In the genomic region with DNA sequence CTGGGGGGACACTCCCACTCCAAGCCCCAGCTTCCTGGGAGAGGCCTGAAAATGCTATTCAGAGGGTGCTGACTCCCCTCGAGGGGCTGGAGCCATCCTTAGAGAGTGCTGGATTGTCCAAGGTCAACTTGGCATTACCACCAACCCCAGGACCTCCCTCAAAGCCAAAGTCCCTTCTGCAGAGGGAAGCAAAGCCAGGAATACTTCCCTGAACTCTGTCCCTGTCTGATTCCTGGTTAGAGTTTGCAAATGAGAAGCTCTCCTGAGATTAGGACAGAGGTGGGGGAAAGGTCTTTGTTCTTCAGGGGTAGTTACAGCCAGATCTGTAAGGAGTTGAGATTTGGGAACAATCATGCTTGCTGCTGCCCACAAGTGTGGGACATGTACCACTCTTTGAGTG, we compare ENCODE assay signal across 1 cellular context.
TF ChIP-seq lines count a peak whose summit lies in the region.

No MANE protein-coding gene starts in this region.

TF ChIP-seq in K562, 482 proteins besides CTCF, POLR2A, EP300 and RAD21:
- TF ChIP-seq XRCC3 (IDR thresholded peaks at IDR 0.05) (no peak), MTA3 (IDR thresholded peaks at IDR 0.05; ENCODE audit: borderline replicate concordance) (no peak), ZNF3 (CRISPR knock-in tag; IDR thresholded peaks at IDR 0.05) (no peak), HNRNPK (IDR thresholded peaks at IDR 0.05; ENCODE audit: low read depth, low read length, poor library complexity, severe bottlenecking) (no peak), ZNF57 (CRISPR knock-in tag; IDR thresholded peaks at IDR 0.05) (no peak), RBM17 (IDR thresholded peaks at IDR 0.05; ENCODE audit: borderline replicate concordance, low read depth, low read length) (no peak), ZNF347 (CRISPR knock-in tag; IDR thresholded peaks at IDR 0.05; ENCODE audit: low read depth) (no peak), PYGO2 (tag; IDR thresholded peaks at IDR 0.05) (no peak), NCOR1 (IDR thresholded peaks at IDR 0.05) (no peak), GATAD2B (IDR thresholded peaks at IDR 0.05; ENCODE audit: borderline replicate concordance) (no peak), JUN (IDR thresholded peaks at IDR 0.05; ENCODE audit: borderline replicate concordance, low read depth, low read length) (no peak), JUN (CRISPR knock-in tag; IDR thresholded peaks at IDR 0.05; ENCODE audit: borderline replicate concordance) (no peak), LARP7 (IDR thresholded peaks at IDR 0.05) (no peak), EP400 (IDR thresholded peaks at IDR 0.05) (no peak), FOXK1 (CRISPR knock-in tag; IDR thresholded peaks at IDR 0.05; ENCODE audit: borderline replicate concordance) (no peak), ZNF232 (CRISPR knock-in tag; IDR thresholded peaks at IDR 0.05) (no peak)
- TF ChIP-seq, protein P1, sequence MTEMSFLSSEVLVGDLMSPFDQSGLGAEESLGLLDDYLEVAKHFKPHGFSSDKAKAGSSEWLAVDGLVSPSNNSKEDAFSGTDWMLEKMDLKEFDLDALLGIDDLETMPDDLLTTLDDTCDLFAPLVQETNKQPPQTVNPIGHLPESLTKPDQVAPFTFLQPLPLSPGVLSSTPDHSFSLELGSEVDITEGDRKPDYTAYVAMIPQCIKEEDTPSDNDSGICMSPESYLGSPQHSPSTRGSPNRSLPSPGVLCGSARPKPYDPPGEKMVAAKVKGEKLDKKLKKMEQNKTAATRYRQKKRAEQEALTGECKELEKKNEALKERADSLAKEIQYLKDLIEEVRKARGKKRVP (CRISPR knock-in tag; IDR thresholded peaks at IDR 0.05), result no peak
- TF ChIP-seq, protein P2, sequence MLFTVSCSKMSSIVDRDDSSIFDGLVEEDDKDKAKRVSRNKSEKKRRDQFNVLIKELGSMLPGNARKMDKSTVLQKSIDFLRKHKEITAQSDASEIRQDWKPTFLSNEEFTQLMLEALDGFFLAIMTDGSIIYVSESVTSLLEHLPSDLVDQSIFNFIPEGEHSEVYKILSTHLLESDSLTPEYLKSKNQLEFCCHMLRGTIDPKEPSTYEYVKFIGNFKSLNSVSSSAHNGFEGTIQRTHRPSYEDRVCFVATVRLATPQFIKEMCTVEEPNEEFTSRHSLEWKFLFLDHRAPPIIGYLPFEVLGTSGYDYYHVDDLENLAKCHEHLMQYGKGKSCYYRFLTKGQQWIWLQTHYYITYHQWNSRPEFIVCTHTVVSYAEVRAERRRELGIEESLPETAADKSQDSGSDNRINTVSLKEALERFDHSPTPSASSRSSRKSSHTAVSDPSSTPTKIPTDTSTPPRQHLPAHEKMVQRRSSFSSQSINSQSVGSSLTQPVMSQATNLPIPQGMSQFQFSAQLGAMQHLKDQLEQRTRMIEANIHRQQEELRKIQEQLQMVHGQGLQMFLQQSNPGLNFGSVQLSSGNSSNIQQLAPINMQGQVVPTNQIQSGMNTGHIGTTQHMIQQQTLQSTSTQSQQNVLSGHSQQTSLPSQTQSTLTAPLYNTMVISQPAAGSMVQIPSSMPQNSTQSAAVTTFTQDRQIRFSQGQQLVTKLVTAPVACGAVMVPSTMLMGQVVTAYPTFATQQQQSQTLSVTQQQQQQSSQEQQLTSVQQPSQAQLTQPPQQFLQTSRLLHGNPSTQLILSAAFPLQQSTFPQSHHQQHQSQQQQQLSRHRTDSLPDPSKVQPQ (CRISPR knock-in tag; IDR thresholded peaks at IDR 0.05; ENCODE audit: borderline replicate concordance), result no peak
- TF ChIP-seq, protein P3, sequence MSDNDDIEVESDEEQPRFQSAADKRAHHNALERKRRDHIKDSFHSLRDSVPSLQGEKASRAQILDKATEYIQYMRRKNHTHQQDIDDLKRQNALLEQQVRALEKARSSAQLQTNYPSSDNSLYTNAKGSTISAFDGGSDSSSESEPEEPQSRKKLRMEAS (CRISPR knock-in tag; IDR thresholded peaks at IDR 0.05), result no peak
- TF ChIP-seq, protein P4, sequence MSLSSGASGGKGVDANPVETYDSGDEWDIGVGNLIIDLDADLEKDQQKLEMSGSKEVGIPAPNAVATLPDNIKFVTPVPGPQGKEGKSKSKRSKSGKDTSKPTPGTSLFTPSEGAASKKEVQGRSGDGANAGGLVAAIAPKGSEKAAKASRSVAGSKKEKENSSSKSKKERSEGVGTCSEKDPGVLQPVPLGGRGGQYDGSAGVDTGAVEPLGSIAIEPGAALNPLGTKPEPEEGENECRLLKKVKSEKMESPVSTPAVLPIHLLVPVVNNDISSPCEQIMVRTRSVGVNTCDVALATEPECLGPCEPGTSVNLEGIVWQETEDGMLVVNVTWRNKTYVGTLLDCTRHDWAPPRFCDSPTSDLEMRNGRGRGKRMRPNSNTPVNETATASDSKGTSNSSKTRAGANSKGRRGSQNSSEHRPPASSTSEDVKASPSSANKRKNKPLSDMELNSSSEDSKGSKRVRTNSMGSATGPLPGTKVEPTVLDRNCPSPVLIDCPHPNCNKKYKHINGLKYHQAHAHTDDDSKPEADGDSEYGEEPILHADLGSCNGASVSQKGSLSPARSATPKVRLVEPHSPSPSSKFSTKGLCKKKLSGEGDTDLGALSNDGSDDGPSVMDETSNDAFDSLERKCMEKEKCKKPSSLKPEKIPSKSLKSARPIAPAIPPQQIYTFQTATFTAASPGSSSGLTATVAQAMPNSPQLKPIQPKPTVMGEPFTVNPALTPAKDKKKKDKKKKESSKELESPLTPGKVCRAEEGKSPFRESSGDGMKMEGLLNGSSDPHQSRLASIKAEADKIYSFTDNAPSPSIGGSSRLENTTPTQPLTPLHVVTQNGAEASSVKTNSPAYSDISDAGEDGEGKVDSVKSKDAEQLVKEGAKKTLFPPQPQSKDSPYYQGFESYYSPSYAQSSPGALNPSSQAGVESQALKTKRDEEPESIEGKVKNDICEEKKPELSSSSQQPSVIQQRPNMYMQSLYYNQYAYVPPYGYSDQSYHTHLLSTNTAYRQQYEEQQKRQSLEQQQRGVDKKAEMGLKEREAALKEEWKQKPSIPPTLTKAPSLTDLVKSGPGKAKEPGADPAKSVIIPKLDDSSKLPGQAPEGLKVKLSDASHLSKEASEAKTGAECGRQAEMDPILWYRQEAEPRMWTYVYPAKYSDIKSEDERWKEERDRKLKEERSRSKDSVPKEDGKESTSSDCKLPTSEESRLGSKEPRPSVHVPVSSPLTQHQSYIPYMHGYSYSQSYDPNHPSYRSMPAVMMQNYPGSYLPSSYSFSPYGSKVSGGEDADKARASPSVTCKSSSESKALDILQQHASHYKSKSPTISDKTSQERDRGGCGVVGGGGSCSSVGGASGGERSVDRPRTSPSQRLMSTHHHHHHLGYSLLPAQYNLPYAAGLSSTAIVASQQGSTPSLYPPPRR (CRISPR knock-in tag; IDR thresholded peaks at IDR 0.05; ENCODE audit: borderline replicate concordance), result no peak
- TF ChIP-seq, protein P5, sequence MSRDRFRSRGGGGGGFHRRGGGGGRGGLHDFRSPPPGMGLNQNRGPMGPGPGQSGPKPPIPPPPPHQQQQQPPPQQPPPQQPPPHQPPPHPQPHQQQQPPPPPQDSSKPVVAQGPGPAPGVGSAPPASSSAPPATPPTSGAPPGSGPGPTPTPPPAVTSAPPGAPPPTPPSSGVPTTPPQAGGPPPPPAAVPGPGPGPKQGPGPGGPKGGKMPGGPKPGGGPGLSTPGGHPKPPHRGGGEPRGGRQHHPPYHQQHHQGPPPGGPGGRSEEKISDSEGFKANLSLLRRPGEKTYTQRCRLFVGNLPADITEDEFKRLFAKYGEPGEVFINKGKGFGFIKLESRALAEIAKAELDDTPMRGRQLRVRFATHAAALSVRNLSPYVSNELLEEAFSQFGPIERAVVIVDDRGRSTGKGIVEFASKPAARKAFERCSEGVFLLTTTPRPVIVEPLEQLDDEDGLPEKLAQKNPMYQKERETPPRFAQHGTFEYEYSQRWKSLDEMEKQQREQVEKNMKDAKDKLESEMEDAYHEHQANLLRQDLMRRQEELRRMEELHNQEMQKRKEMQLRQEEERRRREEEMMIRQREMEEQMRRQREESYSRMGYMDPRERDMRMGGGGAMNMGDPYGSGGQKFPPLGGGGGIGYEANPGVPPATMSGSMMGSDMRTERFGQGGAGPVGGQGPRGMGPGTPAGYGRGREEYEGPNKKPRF (IDR thresholded peaks at IDR 0.05; ENCODE audit: low read depth, low read length), result no peak
